Comparison of ENCODE assay signal across 19 cellular contexts in genomic region chr7:157540020-157540419, GRCh38.
DNase-seq lines count a peak whose midpoint lies in the region; ATAC-seq and TF ChIP-seq lines count a peak whose summit lies in the region.
"Had no signal": no experiment of that assay in that cellular context is flagged by ENCODE, and none has a peak within 500 bp of the region (broad histone marks: within the 10 kb centered on the region; RNA-seq: fewer than 3 reads in every experiment).

No MANE protein-coding gene starts in this region.

- H3K4me1 ChIP-seq in heart left ventricle (no peaks in the 10 kb centered on the region), suprapubic skin (no peaks in the 10 kb centered on the region)
- H3K4me1 ChIP-seq: A549 had no signal

- no peaks in the 10 kb centered on the region for H3K4me1 Mint-ChIP-seq in chondrocyte (ENCODE audit: low read depth)
- H3K4me1 Mint-ChIP-seq: CD8-positive, alpha-beta memory T cell had no signal

- H3K9me3 ChIP-seq in heart left ventricle (no peaks in the 10 kb centered on the region), neural cell (ENCODE audit: low read length) (no peaks in the 10 kb centered on the region), suprapubic skin (no peaks in the 10 kb centered on the region)
- H3K9me3 ChIP-seq: A549; BLaER1 treated with 17β-estradiol and CSF1 and Interleukin-3, amounts not matched to agents 10 nM and 100 nM had no signal

- no peak overlapping the region for H2AFZ ChIP-seq in neural cell (ENCODE audit: low read depth, low read length)

- no peaks in the 10 kb centered on the region for H3F3A ChIP-seq in neural cell (ENCODE audit: insufficient read depth, low read length, poor library complexity, severe bottlenecking)

- no peaks in the 10 kb centered on the region for H3K36me3 Mint-ChIP-seq in chondrocyte (ENCODE audit: low read depth)

- H3K79me2 ChIP-seq in neural cell (replicated peaks; ENCODE audit: insufficient read depth, low read length) = no peaks in the 10 kb centered on the region

- H3K27ac ChIP-seq in heart left ventricle (no peak overlapping the region), neural cell (ENCODE audit: low read length) (peak overlapping the region; percentile 46), suprapubic skin (no peak overlapping the region)
- H3K27ac ChIP-seq: A549; BLaER1 treated with 17β-estradiol and CSF1 and Interleukin-3, amounts not matched to agents 10 nM and 100 nM had no signal

- ATAC-seq in left cardiac atrium (no peak), heart left ventricle (no peak), HG03196 (IDR thresholded peaks at IDR 0.05; ENCODE audit: unreplicated experiment) (no peak)
- ATAC-seq: A549, HepG2 had no signal

- H3K27me3 Mint-ChIP-seq in chondrocyte (ENCODE audit: low read depth) = peaks cover 21% of the 10 kb centered on the region

- H3K9me3 Mint-ChIP-seq in chondrocyte (ENCODE audit: low read depth) = no peaks in the 10 kb centered on the region
- H3K9me3 Mint-ChIP-seq: CD8-positive, alpha-beta memory T cell had no signal

- H3K4me2 ChIP-seq in neural cell (ENCODE audit: low read length) = no peak overlapping the region
- H3K4me2 ChIP-seq: A549; BLaER1 treated with 17β-estradiol and CSF1 and Interleukin-3, amounts not matched to agents 10 nM and 100 nM had no signal

- no peak overlapping the region for H3K4me3 ChIP-seq in heart left ventricle
- H3K4me3 ChIP-seq in neural cell (ENCODE audit: low read length) = peak overlapping the region; percentile 3
- no peak overlapping the region for H3K4me3 ChIP-seq in suprapubic skin
- H3K4me3 ChIP-seq: A549; BLaER1 treated with 17β-estradiol and CSF1 and Interleukin-3, amounts not matched to agents 10 nM and 100 nM had no signal

- H3K36me3 ChIP-seq in heart left ventricle (no peaks in the 10 kb centered on the region), neural cell (ENCODE audit: insufficient read depth, low read length) (no peaks in the 10 kb centered on the region), suprapubic skin (no peaks in the 10 kb centered on the region)
- H3K36me3 ChIP-seq: BLaER1 treated with 17β-estradiol and CSF1 and Interleukin-3, amounts not matched to agents 10 nM and 100 nM had no signal

- TF ChIP-seq EP300 in neural cell (conservative IDR thresholded peaks at IDR 0.05; ENCODE audit: poor library complexity, severe bottlenecking) = no peak
- no peak for TF ChIP-seq EP300 in suprapubic skin (IDR thresholded peaks at IDR 0.05)

- H3K9me2 ChIP-seq in neural cell (ENCODE audit: insufficient read depth, low read length) = no peaks in the 10 kb centered on the region

- 84 to 93% (median 87%) methylated on average over 17 to 18 of the region's 18 CpGs for WGBS in heart left ventricle, 4 donors
- 83% methylated on average over 10 of the region's 18 CpGs for WGBS in suprapubic skin

- H3K4me3 Mint-ChIP-seq in chondrocyte (ENCODE audit: unreplicated experiment) = no peak overlapping the region
- H3K4me3 Mint-ChIP-seq: CD8-positive, alpha-beta memory T cell had no signal

- TF ChIP-seq CTCF in heart left ventricle (IDR thresholded peaks at IDR 0.05) = no peak
- TF ChIP-seq CTCF in chondrocyte (IDR thresholded peaks at IDR 0.05) = no peak
- TF ChIP-seq CTCF in neural cell (IDR thresholded peaks at IDR 0.05; ENCODE audit: poor library complexity, severe bottlenecking) = no peak
- no peak for TF ChIP-seq CTCF in suprapubic skin (IDR thresholded peaks at IDR 0.05)

- no peaks in the 10 kb centered on the region for H3K27me3 ChIP-seq in heart left ventricle
- H3K27me3 ChIP-seq in neural cell (ENCODE audit: insufficient read depth, low read depth, low read length) = no peaks in the 10 kb centered on the region
- no peaks in the 10 kb centered on the region for H3K27me3 ChIP-seq in suprapubic skin
- H3K27me3 ChIP-seq: BLaER1 treated with 17β-estradiol and CSF1 and Interleukin-3, amounts not matched to agents 10 nM and 100 nM had no signal

- no peak for TF ChIP-seq RAD21 in neural cell (conservative IDR thresholded peaks at IDR 0.05)

- no peak overlapping the region for H3K27ac Mint-ChIP-seq in chondrocyte (ENCODE audit: unreplicated experiment)
- H3K27ac Mint-ChIP-seq: CD8-positive, alpha-beta memory T cell had no signal

- TF ChIP-seq POLR2A in heart left ventricle (IDR thresholded peaks at IDR 0.05) = no peak
- no peak for TF ChIP-seq POLR2A in suprapubic skin (IDR thresholded peaks at IDR 0.05)

- intact Hi-C loops in left cardiac atrium (cut with DNase I) (no loop called here), heart left ventricle (cut with DNase I) (no loop called here)

- H4K20me1 ChIP-seq in neural cell (ENCODE audit: insufficient read depth) = no peaks in the 10 kb centered on the region
- H4K20me1 ChIP-seq: BLaER1 treated with 17β-estradiol and CSF1 and Interleukin-3, amounts not matched to agents 10 nM and 100 nM had no signal

- H3K9ac ChIP-seq in neural cell (ENCODE audit: low read length) = no peak overlapping the region
- H3K9ac ChIP-seq: BLaER1 treated with 17β-estradiol and CSF1 and Interleukin-3, amounts not matched to agents 10 nM and 100 nM had no signal

- DNase-seq in left cardiac atrium = peak; percentile 37
- no peak for DNase-seq in heart left ventricle
- peak; percentile 80 for DNase-seq in chondrocyte (ENCODE audit: low spot score)
- DNase-seq in suprapubic skin (ENCODE audit: low spot score in 2 of 2) = peak; percentile 40 to 54
- DNase-seq in pons (ENCODE audit: low spot score) = no peak
- no peak for DNase-seq in NCI-H345 treated with DMSO at 0.1 percent for 48 hours (lab: John Stamatoyannopoulos, UW; ENCODE audit: unreplicated experiment)
- DNase-seq: CD8-positive, alpha-beta memory T cell; KBM-7; NCI-H1105 treated with DMSO at 0.1 percent for 48 hours; NCI-H1694 treated with DMSO at 0.1 percent for 48 hours; NCI-H510A; NCI-H774; OCI-M1; SIG-M5 had no signal

TF ChIP-seq in neural cell, 6 proteins besides CTCF, POLR2A, EP300 and RAD21:
- no peak for TF ChIP-seq TAF1 (IDR thresholded peaks at IDR 0.05; ENCODE audit: low read depth)
- TF ChIP-seq SMC3 (conservative IDR thresholded peaks at IDR 0.05; ENCODE audit: poor library complexity) = no peak
- no peak for TF ChIP-seq REST (IDR thresholded peaks at IDR 0.05; ENCODE audit: borderline replicate concordance)
- TF ChIP-seq EZH2 (IDR thresholded peaks at IDR 0.05; ENCODE audit: borderline replicate concordance, insufficient read depth, low read length, poor library complexity, severe bottlenecking) = no peak
- no peak for TF ChIP-seq POLR2AphosphoS5 (IDR thresholded peaks at IDR 0.05)
- TF ChIP-seq MXI1 (conservative IDR thresholded peaks at IDR 0.05; ENCODE audit: poor library complexity, severe bottlenecking) = no peak

Comparison
In these comparisons a context has a peak if more than half of its experiments do, and no peak if none do; other contexts are left out.
1. DNase-seq: peak in left cardiac atrium (single experiment), chondrocyte (single experiment) and suprapubic skin (2 of 2); none in heart left ventricle (0 of 5), pons (single experiment) and NCI-H345 treated with DMSO at 0.1 percent for 48 hours (single experiment).